In genomic region chr5:154679501-154679900, GRCh38 we compare ENCODE assay signal across 17 cellular contexts.
DNase-seq lines count a peak whose midpoint lies in the region; ATAC-seq, FAIRE-seq and TF ChIP-seq lines count a peak whose summit lies in the region.
"Had no signal": no experiment of that assay in that cellular context is flagged by ENCODE, and none has a peak within 500 bp of the region (broad histone marks: within the 10 kb centered on the region; RNA-seq: fewer than 3 reads in every experiment).

No MANE protein-coding gene starts in this region.

- TF ChIP-seq CTCF in HepG2 (CRISPR knock-in tag; IDR thresholded peaks at IDR 0.05) (no peak), right lobe of liver (IDR thresholded peaks at IDR 0.05) (no peak), chondrocyte (IDR thresholded peaks at IDR 0.05) (no peak), parathyroid adenoma (IDR thresholded peaks at IDR 0.05) (no peak)

- no peak for TF ChIP-seq POLR2A in HepG2 (IDR thresholded peaks at IDR 0.05; ENCODE audit: insufficient read depth in 1 of 2, low read depth in 2 of 2, low read length in 2 of 2)
- TF ChIP-seq POLR2A in right lobe of liver (IDR thresholded peaks at IDR 0.05): no peak

- no peak overlapping the region for H3K27ac Mint-ChIP-seq in chondrocyte (ENCODE audit: unreplicated experiment)
- no peak overlapping the region for H3K27ac Mint-ChIP-seq in stimulated activated effector memory CD8-positive, alpha-beta T cell treated with anti-CD3 and anti-CD28 coated beads, Interleukin-12 subunit alpha, Interleukin-12 subunit beta, amount 100 ng/mL, for 72 hours
- H3K27ac Mint-ChIP-seq: B cell; CD8-positive, alpha-beta T cell had no signal

- no peaks in the 10 kb centered on the region for H3K36me3 Mint-ChIP-seq in chondrocyte (ENCODE audit: low read depth)
- no peaks in the 10 kb centered on the region for H3K36me3 Mint-ChIP-seq in stimulated activated effector memory CD8-positive, alpha-beta T cell treated with anti-CD3 and anti-CD28 coated beads, Interleukin-12 subunit alpha, Interleukin-12 subunit beta, amount 100 ng/mL, for 72 hours
- H3K36me3 Mint-ChIP-seq: CD8-positive, alpha-beta T cell had no signal

- H4K20me1 ChIP-seq in HepG2 (ENCODE audit: insufficient read depth, low read length): no peaks in the 10 kb centered on the region
- H4K20me1 ChIP-seq: BLaER1 treated with 17β-estradiol and CSF1 and Interleukin-3, amounts not matched to agents 10 nM and 100 nM had no signal

- no peak for FAIRE-seq in HepG2 (lab: Jason Lieb, UNC)
- FAIRE-seq: G401.6, GM12891, GM19239, K562 had no signal

- H3K36me3 ChIP-seq in HepG2 (replicated peaks in 1 of 2; ENCODE audit: control insufficient read depth in 1 of 2, insufficient read depth in 2 of 2, low read length in 2 of 2) (no peaks in the 10 kb centered on the region), right lobe of liver (no peaks in the 10 kb centered on the region), parathyroid adenoma (ENCODE audit: control insufficient read depth, insufficient read depth, low read length) (no peaks in the 10 kb centered on the region)
- H3K36me3 ChIP-seq: BLaER1 treated with 17β-estradiol and CSF1 and Interleukin-3, amounts not matched to agents 10 nM and 100 nM had no signal

- no TSS peak for BruUV-seq in HepG2 (replicated peaks; lab: Mats Ljungman, UMichigan)

- H3K27ac ChIP-seq in HepG2 (ENCODE audit: extremely low read length, insufficient read depth, low read length) (no peak overlapping the region), right lobe of liver (no peak overlapping the region), parathyroid adenoma (no peak overlapping the region)
- H3K27ac ChIP-seq: BLaER1 treated with 17β-estradiol and CSF1 and Interleukin-3, amounts not matched to agents 10 nM and 100 nM; GM23248 had no signal

- DNase-seq in HepG2 (ENCODE audit: low spot score) (no peak), right lobe of liver (no peak), chondrocyte (ENCODE audit: low spot score) (peak; percentile 49), HK-2 (ENCODE audit: unreplicated experiment) (no peak)
- no peak for DNase-seq in stimulated activated effector memory CD8-positive, alpha-beta T cell treated with anti-CD3 and anti-CD28 coated beads, Interleukin-12 subunit alpha, Interleukin-12 subunit beta, amount 100 ng/mL, for 72 hours (ENCODE audit: low spot score in 2 of 2)
- DNase-seq: Calu3; CD8-positive, alpha-beta T cell; GM23248; H7 had no signal

- H3K4me2 ChIP-seq in HepG2 (ENCODE audit: low read depth, low read length) (peak overlapping the region; percentile 59), parathyroid adenoma (ENCODE audit: low read length) (no peak overlapping the region)
- H3K4me2 ChIP-seq: BLaER1 treated with 17β-estradiol and CSF1 and Interleukin-3, amounts not matched to agents 10 nM and 100 nM had no signal

- H3K27me3 ChIP-seq in HepG2 (ENCODE audit: control insufficient read depth in 1 of 2, insufficient read depth in 2 of 2, low read length in 2 of 2): no peaks in the 10 kb centered on the region
- H3K27me3 ChIP-seq in right lobe of liver: no peaks in the 10 kb centered on the region
- no peaks in the 10 kb centered on the region for H3K27me3 ChIP-seq in parathyroid adenoma (ENCODE audit: control insufficient read depth, insufficient read depth, low read length)
- H3K27me3 ChIP-seq: BLaER1 treated with 17β-estradiol and CSF1 and Interleukin-3, amounts not matched to agents 10 nM and 100 nM had no signal

- TF ChIP-seq EP300 in HepG2 (IDR thresholded peaks at IDR 0.05; ENCODE audit: low read depth in 2 of 2, low read length in 2 of 2) (no peak), HepG2 (CRISPR knock-in tag; IDR thresholded peaks at IDR 0.05; ENCODE audit: borderline replicate concordance) (no peak)

- H3K4me1 ChIP-seq in HepG2 (ENCODE audit: insufficient read depth, low read length) (peaks cover 62% of the 10 kb centered on the region), right lobe of liver (peaks cover 0 to 19% (median 2%) of the 10 kb centered on the region in 4 donors), parathyroid adenoma (peaks cover 12% of the 10 kb centered on the region)

- H3K79me2 ChIP-seq in HepG2 (ENCODE audit: insufficient read depth, low read length): no peaks in the 10 kb centered on the region
- H3K79me2 ChIP-seq in parathyroid adenoma: peaks cover 3% of the 10 kb centered on the region

- H3K9me3 ChIP-seq in HepG2 (ENCODE audit: low read length) (no peaks in the 10 kb centered on the region), right lobe of liver (no peaks in the 10 kb centered on the region), parathyroid adenoma (ENCODE audit: control insufficient read depth, low read length) (no peaks in the 10 kb centered on the region)
- H3K9me3 ChIP-seq: BLaER1 treated with 17β-estradiol and CSF1 and Interleukin-3, amounts not matched to agents 10 nM and 100 nM had no signal

- ATAC-seq in HepG2 (no peak), right lobe of liver (no peak)
- no peak for ATAC-seq in stimulated activated effector memory CD8-positive, alpha-beta T cell treated with anti-CD3 and anti-CD28 coated beads, Interleukin-12 subunit alpha, Interleukin-12 subunit beta, amount 100 ng/mL, for 72 hours
- ATAC-seq: CD8-positive, alpha-beta T cell; HCT116; K562 had no signal

- peaks cover 12% of the 10 kb centered on the region for H3K4me1 Mint-ChIP-seq in chondrocyte (ENCODE audit: low read depth)
- H3K4me1 Mint-ChIP-seq in stimulated activated effector memory CD8-positive, alpha-beta T cell treated with anti-CD3 and anti-CD28 coated beads, Interleukin-12 subunit alpha, Interleukin-12 subunit beta, amount 100 ng/mL, for 72 hours: no peaks in the 10 kb centered on the region

- WGBS in HepG2 (ENCODE audit: low lambda C conversion rate): 50% methylated on average over 1 of the region's 4 CpGs
- no CpG with 5 or more reads among the region's 4 CpGs for WGBS in right lobe of liver (ENCODE audit: insufficient coverage, low coverage, low lambda C conversion rate, missing lambda C conversion rate)

- H2AFZ ChIP-seq in HepG2 (ENCODE audit: low read length) (no peak overlapping the region), parathyroid adenoma (no peak overlapping the region)
- H2AFZ ChIP-seq: GM23248 had no signal

- H3K27me3 Mint-ChIP-seq in chondrocyte (ENCODE audit: low read depth): no peaks in the 10 kb centered on the region
- H3K27me3 Mint-ChIP-seq: B cell had no signal

- in situ Hi-C loops in HepG2 (cut with HindIII; ENCODE audit: extremely low pct_ligation_motif_present, low pct_unique_long_range_greater_than_20kb): no loop called here

- POLR2A ChIA-PET in HepG2 (lab: Yijun Ruan, JAX): no interaction called here

- TF ChIP-seq RAD21 in HepG2 (CRISPR knock-in tag; IDR thresholded peaks at IDR 0.05): no peak

- no peak overlapping the region; a peak in 1 of 6 replicates for H3K4me3 ChIP-seq in HepG2 (replicated peaks in 1 of 3; ENCODE audit: insufficient read depth in 1 of 3, low read depth in 2 of 3, low read length in 3 of 3)
- H3K4me3 ChIP-seq in right lobe of liver: no peak overlapping the region
- no peak overlapping the region for H3K4me3 ChIP-seq in parathyroid adenoma (ENCODE audit: low read depth, low read length)
- H3K4me3 ChIP-seq: BLaER1 treated with 17β-estradiol and CSF1 and Interleukin-3, amounts not matched to agents 10 nM and 100 nM; GM23248; K562 had no signal

- intact Hi-C loops in HepG2 (cut with micrococcal nuclease; ENCODE audit: unreplicated experiment) (no loop called here), right lobe of liver (cut with DNase I) (no loop called here)

- H3K4me3 Mint-ChIP-seq in chondrocyte (ENCODE audit: unreplicated experiment): no peak overlapping the region
- no peak overlapping the region for H3K4me3 Mint-ChIP-seq in stimulated activated effector memory CD8-positive, alpha-beta T cell treated with anti-CD3 and anti-CD28 coated beads, Interleukin-12 subunit alpha, Interleukin-12 subunit beta, amount 100 ng/mL, for 72 hours
- H3K4me3 Mint-ChIP-seq: B cell; CD8-positive, alpha-beta T cell had no signal

- CTCF ChIA-PET in HepG2 (lab: Yijun Ruan, JAX; ENCODE audit: low intra/inter-chr PET ratio, low total read pairs): no interaction called here

- no peaks in the 10 kb centered on the region for H3K9me3 Mint-ChIP-seq in chondrocyte (ENCODE audit: low read depth)
- H3K9me3 Mint-ChIP-seq in stimulated activated effector memory CD8-positive, alpha-beta T cell treated with anti-CD3 and anti-CD28 coated beads, Interleukin-12 subunit alpha, Interleukin-12 subunit beta, amount 100 ng/mL, for 72 hours: no peaks in the 10 kb centered on the region
- H3K9me3 Mint-ChIP-seq: CD8-positive, alpha-beta T cell had no signal

- H3K9ac ChIP-seq in HepG2 (ENCODE audit: insufficient read depth, low read depth, low read length): no peak overlapping the region
- peak overlapping the region; percentile 9 for H3K9ac ChIP-seq in parathyroid adenoma
- H3K9ac ChIP-seq: BLaER1 treated with 17β-estradiol and CSF1 and Interleukin-3, amounts not matched to agents 10 nM and 100 nM; GM23248 had no signal

TF ChIP-seq in HepG2, 621 proteins besides CTCF, POLR2A, EP300 and RAD21 (continues in another document):
- TF ChIP-seq SALL1 (CRISPR knock-in tag; IDR thresholded peaks at IDR 0.05) (peak; percentile 15; the same call in 1 of the 2 replicates), ZNF687 (CRISPR knock-in tag; IDR thresholded peaks at IDR 0.05) (0 out of 2 replicates have a peak, but pooled peaks have one; percentile 14)
